In the genomic region with DNA sequence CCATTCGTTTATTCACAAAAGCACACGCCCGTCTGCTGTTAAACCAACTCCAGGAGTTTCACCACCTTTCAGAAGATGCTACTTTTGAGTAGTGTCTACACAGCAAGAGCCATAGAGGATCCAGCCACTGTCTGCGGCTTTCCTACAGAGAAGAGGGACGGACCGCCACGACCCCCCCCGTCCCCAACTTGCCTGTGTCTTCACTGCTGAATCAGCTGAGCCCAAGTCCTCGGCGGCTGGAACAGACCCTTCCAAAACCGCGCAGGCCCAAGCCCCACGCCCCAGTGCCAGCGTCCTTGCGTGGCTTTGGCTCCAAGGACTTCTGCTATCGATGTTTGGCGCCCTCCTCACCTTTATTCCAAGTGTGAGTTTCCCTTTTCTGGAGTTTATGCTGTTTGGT, we compare ENCODE assay signal across 21 cellular contexts.
"Had no signal": no experiment of that assay in that cellular context is flagged by ENCODE, and none has a peak within 500 bp of the region (broad histone marks: within the 10 kb centered on the region; RNA-seq: fewer than 3 reads in every experiment).

No MANE protein-coding gene starts in this region.

- H3K4me3 ChIP-seq: ascending aorta, body of pancreas had no signal

- H3K36me3 ChIP-seq: ascending aorta had no signal

- H3K4me1 ChIP-seq: ascending aorta, body of pancreas had no signal

- ATAC-seq: activated naive CD4-positive, alpha-beta T cell treated with anti-CD3 and anti-CD28 coated beads, Interleukin-2, amount 50 U/mL, for 72 hours; activated naive CD8-positive, alpha-beta T cell treated with anti-CD3 and anti-CD28 coated beads, Interleukin-2, amount 50 U/mL, for 24 hours; body of pancreas had no signal

- H3K27me3 ChIP-seq: ascending aorta had no signal

- H3K27ac ChIP-seq: ascending aorta, body of pancreas had no signal

- H3K9me3 ChIP-seq: ascending aorta, body of pancreas had no signal

- DNase-seq: activated B cell treated with CpG ODN at 0.5 μM for 24 hours; activated CD4-positive, alpha-beta T cell treated with anti-CD3 and anti-CD28 coated beads for 1 hour; activated CD4-positive, alpha-beta T cell treated with anti-CD3 and anti-CD28 coated beads, Interleukin-2, amount 50 U/mL, for 1 hour; activated naive CD8-positive, alpha-beta T cell treated with anti-CD3 and anti-CD28 coated beads, Interleukin-2, amount 50 U/mL, for 24 hours; activated T-cell treated with anti-CD3 and anti-CD28 coated beads for 4 hours; amniotic stem cell; body of pancreas; KG1; NCI-H1048; NCI-H146; NCI-H187 treated with DMSO at 0.1 percent for 48 hours; NCI-H2081 treated with DMSO at 0.1 percent for 48 hours; NCI-H345; NCI-H510A; NCI-H526 treated with DMSO at 0.1 percent for 48 hours; NCI-H82; SIG-M5; T-helper 2 cell; T1000 had no signal
